14 cellular contexts compared by ENCODE assay signal in the genomic region with DNA sequence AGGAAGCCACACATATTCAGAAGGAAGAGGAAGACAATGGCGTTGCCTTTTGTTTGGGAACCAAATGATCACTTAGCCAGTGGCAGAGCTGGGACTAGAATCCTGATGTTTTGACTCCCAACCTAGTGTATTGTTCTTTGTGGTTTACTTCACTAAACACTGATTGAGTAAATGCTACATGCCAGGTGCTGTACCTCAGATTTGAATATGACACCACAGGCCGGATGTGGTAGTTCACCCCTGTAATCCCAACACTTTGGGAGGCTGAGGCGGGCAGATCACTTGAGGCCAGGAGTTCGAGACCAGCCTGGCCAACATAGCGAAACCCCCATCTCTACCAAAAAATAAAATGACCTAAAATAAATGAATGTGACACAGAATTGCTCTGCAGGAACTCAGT. TPM values are rescaled to one million over a fixed set of nuclear protein-coding genes. Genes with fewer than 3 reads are reported as not detected.
A peak's percentile ranks its signal among the peaks of the same experiment; 100 is the strongest.
DNase-seq lines count a peak whose midpoint lies in the region; ATAC-seq and TF ChIP-seq lines count a peak whose summit lies in the region.
"Had no signal": no experiment of that assay in that cellular context is flagged by ENCODE, and none has a peak within 500 bp of the region (broad histone marks: within the 10 kb centered on the region; RNA-seq: fewer than 3 reads in every experiment).

No MANE protein-coding gene starts in this region.

- H3K36me3 ChIP-seq in breast epithelium, result no peaks in the 10 kb centered on the region

- H3K4me1 Mint-ChIP-seq in MCF 10A (ENCODE audit: insufficient read depth, unreplicated experiment), result no peaks in the 10 kb centered on the region
- H3K4me1 Mint-ChIP-seq in activated CD8-positive, alpha-beta T cell treated with anti-CD3 and anti-CD28 coated beads, Interleukin-2, amount 10 ng/mL, durations not matched to agents 7 days and 5 days (ENCODE audit: low read depth), result peaks cover 23% of the 10 kb centered on the region
- peaks cover 12% of the 10 kb centered on the region for H3K4me1 Mint-ChIP-seq in stimulated activated effector memory CD8-positive, alpha-beta T cell treated with anti-CD3 and anti-CD28 coated beads, Interleukin-12 subunit alpha, Interleukin-12 subunit beta, amount 100 ng/mL, for 72 hours

- no peaks in the 10 kb centered on the region for H3K9me3 Mint-ChIP-seq in MCF 10A (ENCODE audit: unreplicated experiment)
- H3K9me3 Mint-ChIP-seq in activated CD8-positive, alpha-beta T cell treated with anti-CD3 and anti-CD28 coated beads, Interleukin-2, amount 10 ng/mL, durations not matched to agents 7 days and 5 days (ENCODE audit: insufficient read depth), result no peaks in the 10 kb centered on the region
- H3K9me3 Mint-ChIP-seq in stimulated activated effector memory CD8-positive, alpha-beta T cell treated with anti-CD3 and anti-CD28 coated beads, Interleukin-12 subunit alpha, Interleukin-12 subunit beta, amount 100 ng/mL, for 72 hours, result no peaks in the 10 kb centered on the region

- peak; percentile 14 for DNase-seq in MCF 10A (ENCODE audit: unreplicated experiment)
- no peak for DNase-seq in breast epithelium (ENCODE audit: low spot score in 2 of 2)
- peak; percentile 29 for DNase-seq in activated CD8-positive, alpha-beta T cell treated with anti-CD3 and anti-CD28 coated beads, Interleukin-2, amount 10 ng/mL, durations not matched to agents 7 days and 5 days
- DNase-seq in stimulated activated effector memory CD8-positive, alpha-beta T cell treated with anti-CD3 and anti-CD28 coated beads, Interleukin-12 subunit alpha, Interleukin-12 subunit beta, amount 100 ng/mL, for 72 hours (ENCODE audit: low spot score in 2 of 2), result no peak
- no peak for DNase-seq in GOT3 (lab: John Stamatoyannopoulos, UW)
- no peak for DNase-seq in GDM1 (lab: John Stamatoyannopoulos, UW)
- DNase-seq in iPS-NIHi7 (ENCODE audit: extremely low spot score), result no peak
- DNase-seq: activated effector memory CD4-positive, alpha-beta T cell treated with Interleukin-2 at 50 U/mL for 16 hours; NCI-H524 treated with DMSO at 0.1 percent for 48 hours; stimulated activated CD4-positive, alpha-beta T cell treated with anti-CD3 and anti-CD28 coated beads, Interleukin-12 subunit alpha, Interleukin-12 subunit beta, amount 100 ng/mL, for 4 hours had no signal

- no peaks in the 10 kb centered on the region for H3K27me3 ChIP-seq in breast epithelium

- TF ChIP-seq CTCF in MCF 10A (IDR thresholded peaks at IDR 0.05; ENCODE audit: unreplicated experiment), result no peak
- TF ChIP-seq CTCF in breast epithelium (IDR thresholded peaks at IDR 0.05), result no peak

- no peak overlapping the region for H3K4me3 Mint-ChIP-seq in MCF 10A (ENCODE audit: unreplicated experiment)
- no peak overlapping the region for H3K4me3 Mint-ChIP-seq in activated CD8-positive, alpha-beta T cell treated with anti-CD3 and anti-CD28 coated beads, Interleukin-2, amount 10 ng/mL, durations not matched to agents 7 days and 5 days
- H3K4me3 Mint-ChIP-seq in stimulated activated effector memory CD8-positive, alpha-beta T cell treated with anti-CD3 and anti-CD28 coated beads, Interleukin-12 subunit alpha, Interleukin-12 subunit beta, amount 100 ng/mL, for 72 hours, result no peak overlapping the region

- intact Hi-C loops in MCF 10A (cut with micrococcal nuclease), result no loop called here
- intact Hi-C loops in breast epithelium (cut with DNase I; ENCODE audit: low total_unique reads), result no loop called here

- H3K27ac Mint-ChIP-seq in MCF 10A (ENCODE audit: low read depth, unreplicated experiment), result peak overlapping the region; percentile 44
- peak overlapping the region; percentile 21 for H3K27ac Mint-ChIP-seq in activated CD8-positive, alpha-beta T cell treated with anti-CD3 and anti-CD28 coated beads, Interleukin-2, amount 10 ng/mL, durations not matched to agents 7 days and 5 days
- H3K27ac Mint-ChIP-seq in stimulated activated effector memory CD8-positive, alpha-beta T cell treated with anti-CD3 and anti-CD28 coated beads, Interleukin-12 subunit alpha, Interleukin-12 subunit beta, amount 100 ng/mL, for 72 hours, result peak overlapping the region; percentile 4

- peaks cover 39% of the 10 kb centered on the region for H3K36me3 Mint-ChIP-seq in MCF 10A (ENCODE audit: insufficient read depth, unreplicated experiment)
- H3K36me3 Mint-ChIP-seq in activated CD8-positive, alpha-beta T cell treated with anti-CD3 and anti-CD28 coated beads, Interleukin-2, amount 10 ng/mL, durations not matched to agents 7 days and 5 days (ENCODE audit: low read depth), result peaks cover 15% of the 10 kb centered on the region
- H3K36me3 Mint-ChIP-seq in stimulated activated effector memory CD8-positive, alpha-beta T cell treated with anti-CD3 and anti-CD28 coated beads, Interleukin-12 subunit alpha, Interleukin-12 subunit beta, amount 100 ng/mL, for 72 hours, result peaks cover 41% of the 10 kb centered on the region

- TF ChIP-seq POLR2A in breast epithelium (IDR thresholded peaks at IDR 0.05), result no peak

- no peak overlapping the region for H3K27ac ChIP-seq in breast epithelium
- H3K27ac ChIP-seq: parathyroid adenoma had no signal

- H3K9me3 ChIP-seq in breast epithelium, result no peaks in the 10 kb centered on the region

- CTCF ChIA-PET in MCF 10A (lab: Yijun Ruan, JAX), result interaction anchor here (0.6 to 1.4 kb wide), 4 partner anchors 11 to 268 kb away, joined by 3 to 8 read pairs (median 4); no protein-coding TSS in a partner anchor
- CTCF ChIA-PET in activated CD8-positive, alpha-beta T cell treated with anti-CD3 and anti-CD28 coated beads, Interleukin-2, amount 10 ng/mL, durations not matched to agents 7 days and 5 days (lab: Charles Lee), result interaction anchor here (0.7 to 2.3 kb wide), 5 partner anchors 8 to 89 kb away, joined by 3 to 6 read pairs (median 4); partner anchors contain the start of genes RPL39 and UPF3B

- no TSS peak for BruUV-seq in MCF 10A (replicated peaks; lab: Mats Ljungman, UMichigan)

- POLR2A ChIA-PET in MCF 10A (lab: Yijun Ruan, JAX), result interaction anchor here (0.8 to 1.6 kb wide), 2 partner anchors 9 to 89 kb away, joined by 3 to 6 read pairs; partner anchors contain the start of genes NDUFA1, RNF113A and RPL39
- POLR2A ChIA-PET in activated CD8-positive, alpha-beta T cell treated with anti-CD3 and anti-CD28 coated beads, Interleukin-2, amount 10 ng/mL, durations not matched to agents 7 days and 5 days (lab: Charles Lee), result interaction anchor here (0.8 kb wide), 1 partner anchor 85 kb away, joined by 3 read pairs; no protein-coding TSS in a partner anchor

- no peak overlapping the region for H3K4me3 ChIP-seq in breast epithelium

- H3K27me3 Mint-ChIP-seq in MCF 10A (ENCODE audit: insufficient read depth, unreplicated experiment), result no peaks in the 10 kb centered on the region
- H3K27me3 Mint-ChIP-seq in activated CD8-positive, alpha-beta T cell treated with anti-CD3 and anti-CD28 coated beads, Interleukin-2, amount 10 ng/mL, durations not matched to agents 7 days and 5 days (ENCODE audit: low read depth), result no peaks in the 10 kb centered on the region

- peak; percentile 40 for ATAC-seq in HG03342 (IDR thresholded peaks at IDR 0.05; ENCODE audit: unreplicated experiment)
- no peak for ATAC-seq in activated CD8-positive, alpha-beta T cell treated with anti-CD3 and anti-CD28 coated beads, Interleukin-2, amount 10 ng/mL, durations not matched to agents 7 days and 5 days
- ATAC-seq in stimulated activated effector memory CD8-positive, alpha-beta T cell treated with anti-CD3 and anti-CD28 coated beads, Interleukin-12 subunit alpha, Interleukin-12 subunit beta, amount 100 ng/mL, for 72 hours, result no peak

- H3K4me1 ChIP-seq in breast epithelium, result no peaks in the 10 kb centered on the region
- H3K4me1 ChIP-seq: parathyroid adenoma had no signal

RNA-seq across cellular contexts. Expression of gene NDUFA1, which starts 8.4 kb away (rescaled TPM):
- 76.7 and 82.8 TPM in 2 replicates for total RNA-seq in MCF 10A (2022)
- total RNA-seq in breast epithelium, result 10 to 100 TPM; 45.5 to 70.8 (median 47.5) TPM
- 100 to 1,000 TPM; 110 to 111 TPM for total RNA-seq in activated CD8-positive, alpha-beta T cell treated with anti-CD3 and anti-CD28 coated beads, Interleukin-2, amount 10 ng/mL, durations not matched to agents 7 days and 5 days

RNA-seq across cellular contexts. Expression of gene RNF113A, which starts 8.5 kb away (rescaled TPM):
- 19.0 and 23.0 TPM in 2 replicates for total RNA-seq in MCF 10A (2022)
- total RNA-seq in breast epithelium, result 10 to 100 TPM; 12.5 to 14.1 (median 13.5) TPM
- 10 to 100 TPM; 29.1 to 29.5 TPM for total RNA-seq in activated CD8-positive, alpha-beta T cell treated with anti-CD3 and anti-CD28 coated beads, Interleukin-2, amount 10 ng/mL, durations not matched to agents 7 days and 5 days

RNA-seq across cellular contexts. Expression of gene AKAP14, which starts 15.6 kb away (rescaled TPM):
- total RNA-seq in MCF 10A (2022) (not detected in 2 replicates), breast epithelium (not detected)
- total RNA-seq in activated CD8-positive, alpha-beta T cell treated with anti-CD3 and anti-CD28 coated beads, Interleukin-2, amount 10 ng/mL, durations not matched to agents 7 days and 5 days, result not detected
- total RNA-seq: glomerular endothelial cell; T-helper 1 cell treated with Interleukin-12 subunit alpha and Interleukin-12 subunit beta and Interleukin-4 antibody, amounts not matched to agents 30 ng/mL and 1 ng/mL, for 36 hours had no signal

RNA-seq across cellular contexts. Expression of gene UPF3B, which starts 27.3 kb away (rescaled TPM):
- total RNA-seq in MCF 10A (2022) (17.4 and 18.5 TPM in 2 replicates), breast epithelium (10 to 100 TPM in 1 of 3 donors, 1 to 10 TPM in 2; 7.5 to 10.8 (median 8.2) TPM)
- total RNA-seq in activated CD8-positive, alpha-beta T cell treated with anti-CD3 and anti-CD28 coated beads, Interleukin-2, amount 10 ng/mL, durations not matched to agents 7 days and 5 days, result 10 to 100 TPM; 10.3 to 10.9 TPM

Comparison
In these comparisons a context has a peak if more than half of its experiments do, and no peak if none do; other contexts are left out.
1. DNase-seq: peak in MCF 10A (single experiment) and activated CD8-positive, alpha-beta T cell treated with anti-CD3 and anti-CD28 coated beads, Interleukin-2, amount 10 ng/mL, durations not matched to agents 7 days and 5 days (single experiment); none in breast epithelium (0 of 2), stimulated activated effector memory CD8-positive, alpha-beta T cell treated with anti-CD3 and anti-CD28 coated beads, Interleukin-12 subunit alpha, Interleukin-12 subunit beta, amount 100 ng/mL, for 72 hours (0 of 2), GOT3 (single experiment), GDM1 (single experiment) and iPS-NIHi7 (single experiment).
2. Peak in every context shown above with its lines, with median percentiles within 50 percentile points of each other: H3K27ac Mint-ChIP-seq.